13 cellular contexts compared by ENCODE assay signal in the genomic region with DNA sequence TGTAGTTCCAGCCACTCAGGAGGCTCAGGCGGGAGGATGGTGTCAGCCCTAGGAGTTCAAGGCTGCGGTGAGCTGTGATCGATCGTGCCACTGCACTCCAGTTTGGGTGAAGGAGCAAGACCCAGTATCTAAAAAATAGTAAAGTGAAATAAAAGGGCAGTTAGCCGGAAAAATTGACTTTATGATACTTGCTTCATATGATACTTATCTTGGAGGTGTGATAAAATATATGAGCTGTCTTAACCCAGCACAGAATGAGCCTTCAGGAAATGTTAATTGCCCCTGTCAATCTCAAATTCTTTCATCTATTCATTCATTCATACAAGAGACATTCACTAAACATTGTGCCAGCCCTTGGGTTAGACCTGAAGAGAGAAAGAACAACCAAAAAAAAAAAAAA.
"Had no signal": no experiment of that assay in that cellular context is flagged by ENCODE, and none has a peak within 500 bp of the region (broad histone marks: within the 10 kb centered on the region; RNA-seq: fewer than 3 reads in every experiment).

No MANE protein-coding gene starts in this region.

- H3K36me3 Mint-ChIP-seq: activated naive CD8-positive, alpha-beta T cell treated with anti-CD3 and anti-CD28 coated beads, Interleukin-2, amount 10 ng/mL, durations not matched to agents 7 days and 5 days had no signal

- H3K9me3 ChIP-seq: esophagus squamous epithelium, right atrium auricular region, transverse colon had no signal

- H3K27ac Mint-ChIP-seq: activated naive CD8-positive, alpha-beta T cell treated with anti-CD3 and anti-CD28 coated beads, Interleukin-2, amount 10 ng/mL, durations not matched to agents 7 days and 5 days had no signal

- H3K4me3 Mint-ChIP-seq: activated naive CD8-positive, alpha-beta T cell treated with anti-CD3 and anti-CD28 coated beads, Interleukin-2, amount 10 ng/mL, durations not matched to agents 7 days and 5 days had no signal

- H3K27me3 ChIP-seq: esophagus squamous epithelium, right atrium auricular region, transverse colon had no signal

- H3K4me3 ChIP-seq: esophagus squamous epithelium, right atrium auricular region, skin epidermis, transverse colon had no signal

- DNase-seq: activated CD4-positive, alpha-beta T cell treated with anti-CD3 and anti-CD28 coated beads, Interleukin-2, amount 50 U/mL, for 1 hour; activated CD8-positive, alpha-beta memory T cell treated with anti-CD3 and anti-CD28 coated beads for 24 hours; activated gamma-delta T cell treated with Interleukin-2 at 50 U/mL for 16 hours; activated naive CD8-positive, alpha-beta T cell treated with anti-CD3 and anti-CD28 coated beads, Interleukin-2, amount 10 ng/mL, durations not matched to agents 7 days and 5 days; anterior cingulate cortex; esophagus squamous epithelium; hippocampal formation; stimulated activated CD4-positive, alpha-beta T cell treated with anti-CD3 and anti-CD28 coated beads, Interleukin-4, amount 100 ng/mL, for 24 hours; stimulated activated naive CD4-positive, alpha-beta T cell treated with Interleukin-2 at 50 U/mL for 16 hours; substantia nigra; transverse colon had no signal

- H3K9me3 Mint-ChIP-seq: activated naive CD8-positive, alpha-beta T cell treated with anti-CD3 and anti-CD28 coated beads, Interleukin-2, amount 10 ng/mL, durations not matched to agents 7 days and 5 days had no signal

- H3K36me3 ChIP-seq: esophagus squamous epithelium, right atrium auricular region, transverse colon had no signal
